Comparison of ENCODE assay signal across 21 cellular contexts in the genomic region with DNA sequence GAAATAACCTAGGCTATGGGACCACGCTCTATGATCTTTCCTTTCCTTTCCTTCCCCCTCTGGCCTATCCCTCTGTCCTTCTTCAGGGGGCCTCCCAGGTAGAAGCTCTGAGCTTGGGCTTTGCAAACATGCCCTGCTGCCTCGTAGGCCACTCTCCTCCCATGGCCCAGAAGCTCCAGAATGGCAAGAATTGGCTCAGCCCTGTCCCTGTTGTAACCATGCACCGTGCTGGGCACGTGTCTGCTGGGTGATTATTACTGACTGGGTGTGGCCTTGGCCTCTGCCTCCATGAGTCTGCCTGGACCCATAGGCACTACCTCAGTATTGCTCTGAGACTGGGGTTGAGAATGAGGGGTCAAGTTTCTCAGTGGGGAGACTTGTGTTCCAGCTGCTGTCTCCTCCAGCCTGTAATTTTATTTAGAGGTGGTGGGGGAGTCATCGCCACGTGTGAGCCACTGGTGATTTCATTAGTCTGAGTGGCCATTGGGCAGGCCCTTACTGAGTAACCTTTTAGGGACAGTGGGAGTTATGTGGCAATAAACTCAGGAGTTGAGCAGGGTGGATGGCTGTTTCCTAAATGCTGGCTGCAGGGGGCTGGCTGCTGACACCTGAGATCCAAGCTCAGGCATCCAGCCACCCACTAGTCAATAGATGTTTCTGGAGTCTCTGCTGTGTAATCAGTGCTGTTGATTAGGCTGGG.
DNase-seq lines count a peak whose midpoint lies in the region; ATAC-seq, FAIRE-seq and TF ChIP-seq lines count a peak whose summit lies in the region.
"Had no signal": no experiment of that assay in that cellular context is flagged by ENCODE, and none has a peak within 500 bp of the region (broad histone marks: within the 10 kb centered on the region; RNA-seq: fewer than 3 reads in every experiment).

No MANE protein-coding gene starts in this region.

- ATAC-seq in Right ventricle myocardium inferior = no peak

- H3K4ac ChIP-seq in H1 (replicated peaks; ENCODE audit: insufficient read length, low read depth, low read length) (no peak overlapping the region), mesendoderm (ENCODE audit: low read depth, low read length) (no peak overlapping the region)

- H2AK5ac ChIP-seq in H1 (ENCODE audit: low read depth, low read length) (no peak overlapping the region), mesendoderm (ENCODE audit: low read length) (no peak overlapping the region)

- H3K23me2 ChIP-seq in H1 (ENCODE audit: low read depth, low read length) = no peaks in the 10 kb centered on the region; the same call in 1 of the 2 replicates

- no peak overlapping the region for H2BK12ac ChIP-seq in H1 (ENCODE audit: low read depth, low read length)

- H3K4me1 ChIP-seq in H1 (replicated peaks in 1 of 4; ENCODE audit: control insufficient read depth in 3 of 4, insufficient read depth in 4 of 4, low read length in 3 of 4) = peaks cover 0 to 5% (median 0%) of the 10 kb centered on the region in 4 experiments; a peak in 3 of 7 replicates
- peaks cover 12% of the 10 kb centered on the region for H3K4me1 ChIP-seq in mesendoderm (ENCODE audit: control insufficient read depth, low read depth, low read length)
- H3K4me1 ChIP-seq: Caco-2 had no signal

- H3K79me1 ChIP-seq in H1 (ENCODE audit: low read depth, low read length) (no peaks in the 10 kb centered on the region), mesendoderm (ENCODE audit: low read length) (no peaks in the 10 kb centered on the region)

- H4K8ac ChIP-seq in H1 (ENCODE audit: extremely low read depth, insufficient read depth, low read length) = peak overlapping the region; percentile 17; the same call in 1 of the 2 replicates
- no peak overlapping the region for H4K8ac ChIP-seq in mesendoderm (ENCODE audit: low read depth, low read length)

- TF ChIP-seq RAD21 in H1 (IDR thresholded peaks at IDR 0.05 in 1 of 2, conservative IDR thresholded peaks at IDR 0.05 in 1 of 2; ENCODE audit: low read depth in 2 of 2, low read length in 2 of 2) = no peak

- no peak overlapping the region for H3K27ac ChIP-seq in H1 (ENCODE audit: low read depth, low read length)
- no peak overlapping the region for H3K27ac ChIP-seq in mesendoderm (ENCODE audit: low read depth, low read length)

- TF ChIP-seq CTCF in H1 (IDR thresholded peaks at IDR 0.05; ENCODE audit: control extremely low read depth in 1 of 3, insufficient read depth in 1 of 3, low read depth in 1 of 3, low read length in 3 of 3) = no peak

- CTCF ChIA-PET in H1 (lab: Charles Lee; ENCODE audit: partially characterized antibody) = interaction anchor here (0.7 to 3.2 kb wide), 5 partner anchors 11 to 538 kb away, joined by 3 to 23 read pairs (median 3); no protein-coding TSS in a partner anchor

- no peak overlapping the region for H2BK20ac ChIP-seq in H1 (ENCODE audit: low read length)

- no peak for FAIRE-seq in H1 (lab: Jason Lieb, UNC)
- FAIRE-seq: H54, RCC 7860 had no signal

- no peaks in the 10 kb centered on the region for H3K9me3 ChIP-seq in H1 (ENCODE audit: insufficient read depth in 2 of 2, low read depth in 1 of 2, low read length in 1 of 2)
- H3K9me3 ChIP-seq: BE2C, Caco-2 had no signal

- peaks cover 0 to 1% of the 10 kb centered on the region in 2 experiments for H4K20me1 ChIP-seq in H1 (replicated peaks in 1 of 2; ENCODE audit: control insufficient read depth in 1 of 2, insufficient read depth in 2 of 2, low read length in 2 of 2)

- H2BK5ac ChIP-seq in H1 (ENCODE audit: low read depth, low read length) (no peak overlapping the region), mesendoderm (ENCODE audit: low read length) (no peak overlapping the region)

- H3K27me3 ChIP-seq in H1 (replicated peaks in 1 of 4; ENCODE audit: control insufficient read depth in 3 of 4, extremely low read depth in 1 of 4, insufficient read depth in 3 of 4, low read length in 3 of 4) = no peaks in the 10 kb centered on the region
- H3K27me3 ChIP-seq in mesendoderm (ENCODE audit: insufficient read depth, low read length, poor library complexity) = no peaks in the 10 kb centered on the region
- H3K27me3 ChIP-seq: BE2C had no signal

- H3K79me2 ChIP-seq in H1 (ENCODE audit: control insufficient read depth in 1 of 2, insufficient read depth in 2 of 2, low read length in 2 of 2) = no peaks in the 10 kb centered on the region
- H3K79me2 ChIP-seq in mesendoderm (ENCODE audit: control insufficient read depth, insufficient read depth, low read length) = no peaks in the 10 kb centered on the region

- no peak overlapping the region for H4K91ac ChIP-seq in H1 (replicated peaks; ENCODE audit: insufficient read length, low read length)

- intact Hi-C loops in cardiac septum (cut with DNase I) = no loop called here
- intact Hi-C loops in Right ventricle myocardium inferior (cut with DNase I) = no loop called here

- POLR2A ChIA-PET in H1 (lab: Charles Lee; ENCODE audit: partially characterized antibody) = no interaction called here

- no peak for TF ChIP-seq POLR2A in H1 (IDR thresholded peaks at IDR 0.05; ENCODE audit: control extremely low read depth in 1 of 2, low read depth in 2 of 2, low read length in 2 of 2)

- DNase-seq in cardiac septum (ENCODE audit: low spot score) (peak; percentile 64), Right ventricle myocardium inferior (ENCODE audit: missing footprints) (no peak), H1 (ENCODE audit: low read depth in 1 of 2, low spot score in 2 of 2) (no peak), mesendoderm (peak; percentile 19), NCI-H524 treated with DMSO at 0.1 percent for 48 hours (lab: John Stamatoyannopoulos, UW) (no peak), D341Med (ENCODE audit: low spot score) (no peak), DMS53 treated with DMSO at 0.1 percent for 48 hours (lab: John Stamatoyannopoulos, UW; ENCODE audit: unreplicated experiment) (no peak)
- DNase-seq: Caco-2; CD4-positive, alpha-beta T cell; HFFc6; Kasumi-1; MM.1S; NCI-H1092; NCI-H1436 treated with DMSO at 0.1 percent for 48 hours; NCI-H2029 treated with DMSO at 0.1 percent for 48 hours; NCI-H2171; NCI-H446; SHP77 had no signal

- 92% methylated on average over 6 of the region's 6 CpGs; no CpG with 5 or more reads in 1 of the 2 experiments for WGBS in H1 (ENCODE audit: extremely low coverage in 1 of 2, insufficient coverage in 1 of 2, insufficient read length in 1 of 2, insufficient replicate concordance in 2 of 2, low coverage in 1 of 2, low lambda C conversion rate in 2 of 2, missing lambda C conversion rate in 1 of 2), 2 experiments
- WGBS in mesendoderm (ENCODE audit: extremely low coverage, insufficient coverage, low lambda C conversion rate) = no CpG with 5 or more reads among the region's 6 CpGs

- H3K56ac ChIP-seq in H1 (replicated peaks; ENCODE audit: insufficient read length, low read depth, low read length) (no peak overlapping the region), mesendoderm (ENCODE audit: low read length) (no peak overlapping the region)

- H3K4me2 ChIP-seq in H1 (ENCODE audit: insufficient read depth in 1 of 2, low read depth in 2 of 2, low read length in 2 of 2) (no peak overlapping the region), mesendoderm (ENCODE audit: low read length) (no peak overlapping the region)

- no peak overlapping the region for H3K14ac ChIP-seq in H1 (ENCODE audit: insufficient read length)

- H3K4me3 ChIP-seq in H1 (ENCODE audit: extremely low read depth in 1 of 4, insufficient read depth in 2 of 4, low read depth in 3 of 4, low read length in 4 of 4) = no peak overlapping the region
- no peak overlapping the region for H3K4me3 ChIP-seq in mesendoderm (ENCODE audit: low read length)

- no peak for TF ChIP-seq EP300 in H1 (IDR thresholded peaks at IDR 0.05; ENCODE audit: borderline replicate concordance in 1 of 2, low read depth in 2 of 2, low read length in 2 of 2)

- H4K5ac ChIP-seq in H1 (ENCODE audit: insufficient read length, low read depth, low read length) (no peak overlapping the region), mesendoderm (ENCODE audit: low read length) (no peak overlapping the region)

- H2AFZ ChIP-seq in H1 (ENCODE audit: low read length) = no peak overlapping the region

- H3K23ac ChIP-seq in H1 (ENCODE audit: insufficient read length) (no peak overlapping the region), mesendoderm (ENCODE audit: low read length) (no peak overlapping the region)

- no peak overlapping the region for H3K9ac ChIP-seq in H1 (replicated peaks in 1 of 4; ENCODE audit: extremely low read depth in 1 of 4, low read depth in 3 of 4, low read length in 3 of 4)
- no peak overlapping the region for H3K9ac ChIP-seq in mesendoderm (ENCODE audit: low read length)

- H3K36me3 ChIP-seq in H1 (ENCODE audit: control insufficient read depth in 2 of 4, insufficient read depth in 4 of 4, low read length in 3 of 4) = no peaks in the 10 kb centered on the region
- H3K36me3 ChIP-seq in mesendoderm (ENCODE audit: control insufficient read depth, insufficient read depth, low read length) = no peaks in the 10 kb centered on the region
- H3K36me3 ChIP-seq: BE2C had no signal

- no peak overlapping the region for H2BK15ac ChIP-seq in H1 (ENCODE audit: low read length)
- no peak overlapping the region for H2BK15ac ChIP-seq in mesendoderm (replicated peaks; ENCODE audit: low read depth)

- H2BK120ac ChIP-seq in H1 (replicated peaks; ENCODE audit: low read depth, low read length) (no peak overlapping the region), mesendoderm (ENCODE audit: low read depth, low read length) (no peak overlapping the region)

- no peak overlapping the region for H3K18ac ChIP-seq in H1 (ENCODE audit: extremely low read depth, low read length)
- no peak overlapping the region for H3K18ac ChIP-seq in mesendoderm (ENCODE audit: low read length)

TF ChIP-seq in H1, 55 proteins besides CTCF, POLR2A, EP300 and RAD21:
- no peak for TF ChIP-seq ZNF274 (IDR thresholded peaks at IDR 0.05; ENCODE audit: borderline replicate concordance, extremely low read depth, low read length)
- no peak for TF ChIP-seq SRF (IDR thresholded peaks at IDR 0.05; ENCODE audit: low read depth, low read length)
- TF ChIP-seq, protein P1, sequence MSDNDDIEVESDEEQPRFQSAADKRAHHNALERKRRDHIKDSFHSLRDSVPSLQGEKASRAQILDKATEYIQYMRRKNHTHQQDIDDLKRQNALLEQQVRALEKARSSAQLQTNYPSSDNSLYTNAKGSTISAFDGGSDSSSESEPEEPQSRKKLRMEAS (IDR thresholded peaks at IDR 0.05) = no peak

Comparison
In these comparisons a context has a peak if more than half of its experiments do, and no peak if none do; other contexts are left out.
1. DNase-seq: peak in cardiac septum (single experiment) and mesendoderm (single experiment); none in Right ventricle myocardium inferior (single experiment), H1 (0 of 2), NCI-H524 treated with DMSO at 0.1 percent for 48 hours (single experiment), D341Med (single experiment) and DMS53 treated with DMSO at 0.1 percent for 48 hours (single experiment).